ENCODE assay signal across 1 cellular context in the genomic region with DNA sequence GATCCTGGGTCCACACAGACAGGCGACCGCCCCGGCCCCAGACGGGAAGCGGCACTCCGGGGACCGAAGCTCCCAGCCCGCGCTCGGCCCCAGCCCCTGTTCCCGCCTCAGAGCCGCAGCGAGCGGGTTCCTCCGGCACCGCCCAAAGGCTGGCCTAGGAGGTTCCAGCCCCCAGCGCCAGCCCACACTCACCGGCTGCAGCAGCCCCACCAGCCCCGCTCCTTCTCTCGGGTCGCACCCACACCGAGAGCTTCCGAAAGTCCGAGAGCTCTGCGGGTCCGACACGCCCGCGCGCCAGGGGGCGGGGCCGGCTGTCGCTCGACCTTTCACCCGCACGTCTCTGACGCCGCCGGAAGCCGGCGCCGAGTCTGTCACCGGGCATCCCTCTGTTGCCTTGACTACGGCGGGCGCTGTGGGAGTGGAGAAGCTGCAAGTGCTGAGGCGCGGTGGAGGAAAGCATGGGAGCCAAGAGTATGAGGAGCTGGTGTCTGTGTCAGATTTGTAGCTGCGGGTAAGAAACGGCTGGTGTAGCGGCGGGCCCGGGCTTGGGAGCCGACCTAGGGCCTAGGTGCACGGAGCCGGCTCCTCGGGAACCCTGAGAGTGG.
A peak's percentile ranks its signal among the peaks of the same experiment; 100 is the strongest.
TF ChIP-seq lines count a peak whose summit lies in the region.

A gene (minus strand): TSS at position 313 of the 605 bp plus-strand sequence. CDS start 956 bp downstream, outside the sequence.
A gene with protein sequence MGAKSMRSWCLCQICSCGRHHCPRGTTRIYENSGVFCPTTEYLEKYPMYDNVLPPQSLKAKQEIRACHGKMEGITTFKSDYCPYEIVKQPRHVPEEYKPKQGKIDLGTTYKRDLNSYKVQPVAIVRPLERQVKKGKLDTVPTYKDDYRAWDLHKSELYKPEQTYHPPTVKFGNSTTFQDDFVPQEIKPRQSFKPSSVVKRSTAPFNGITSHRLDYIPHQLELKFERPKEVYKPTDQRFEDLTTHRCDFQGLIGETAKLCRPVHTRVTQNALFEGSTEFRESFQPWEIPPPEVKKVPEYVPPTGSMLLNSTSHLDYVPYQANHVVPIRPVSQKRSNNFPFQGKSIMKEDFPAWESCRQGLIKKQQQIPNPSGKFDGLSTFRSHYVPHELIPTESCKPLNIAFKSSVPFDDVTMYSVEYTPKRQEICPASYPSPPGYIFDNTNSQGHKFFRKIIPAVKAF (plus strand): TSS at position 397 of the 605 bp plus-strand sequence. CDS start 62 bp downstream, at position 459.

TF ChIP-seq in A549, 52 proteins besides CTCF, POLR2A, EP300 and RAD21 (continued from another document):
- TF ChIP-seq, protein P1, sequence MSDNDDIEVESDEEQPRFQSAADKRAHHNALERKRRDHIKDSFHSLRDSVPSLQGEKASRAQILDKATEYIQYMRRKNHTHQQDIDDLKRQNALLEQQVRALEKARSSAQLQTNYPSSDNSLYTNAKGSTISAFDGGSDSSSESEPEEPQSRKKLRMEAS (IDR thresholded peaks at IDR 0.05), result peak; percentile 28
- peak in 1 of 2 experiments; percentile 57; a peak in 2 of 5 replicates for TF ChIP-seq JUN (IDR thresholded peaks at IDR 0.05)
- TF ChIP-seq, protein P2, sequence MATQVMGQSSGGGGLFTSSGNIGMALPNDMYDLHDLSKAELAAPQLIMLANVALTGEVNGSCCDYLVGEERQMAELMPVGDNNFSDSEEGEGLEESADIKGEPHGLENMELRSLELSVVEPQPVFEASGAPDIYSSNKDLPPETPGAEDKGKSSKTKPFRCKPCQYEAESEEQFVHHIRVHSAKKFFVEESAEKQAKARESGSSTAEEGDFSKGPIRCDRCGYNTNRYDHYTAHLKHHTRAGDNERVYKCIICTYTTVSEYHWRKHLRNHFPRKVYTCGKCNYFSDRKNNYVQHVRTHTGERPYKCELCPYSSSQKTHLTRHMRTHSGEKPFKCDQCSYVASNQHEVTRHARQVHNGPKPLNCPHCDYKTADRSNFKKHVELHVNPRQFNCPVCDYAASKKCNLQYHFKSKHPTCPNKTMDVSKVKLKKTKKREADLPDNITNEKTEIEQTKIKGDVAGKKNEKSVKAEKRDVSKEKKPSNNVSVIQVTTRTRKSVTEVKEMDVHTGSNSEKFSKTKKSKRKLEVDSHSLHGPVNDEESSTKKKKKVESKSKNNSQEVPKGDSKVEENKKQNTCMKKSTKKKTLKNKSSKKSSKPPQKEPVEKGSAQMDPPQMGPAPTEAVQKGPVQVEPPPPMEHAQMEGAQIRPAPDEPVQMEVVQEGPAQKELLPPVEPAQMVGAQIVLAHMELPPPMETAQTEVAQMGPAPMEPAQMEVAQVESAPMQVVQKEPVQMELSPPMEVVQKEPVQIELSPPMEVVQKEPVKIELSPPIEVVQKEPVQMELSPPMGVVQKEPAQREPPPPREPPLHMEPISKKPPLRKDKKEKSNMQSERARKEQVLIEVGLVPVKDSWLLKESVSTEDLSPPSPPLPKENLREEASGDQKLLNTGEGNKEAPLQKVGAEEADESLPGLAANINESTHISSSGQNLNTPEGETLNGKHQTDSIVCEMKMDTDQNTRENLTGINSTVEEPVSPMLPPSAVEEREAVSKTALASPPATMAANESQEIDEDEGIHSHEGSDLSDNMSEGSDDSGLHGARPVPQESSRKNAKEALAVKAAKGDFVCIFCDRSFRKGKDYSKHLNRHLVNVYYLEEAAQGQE (IDR thresholded peaks at IDR 0.05), result no peak
- no peak for TF ChIP-seq FOXS1 (CRISPR knock-in tag; IDR thresholded peaks at IDR 0.05)
- no peak for TF ChIP-seq ZC3H11A (IDR thresholded peaks at IDR 0.05)
- no peak for TF ChIP-seq KDM1A (IDR thresholded peaks at IDR 0.05; ENCODE audit: low read depth)
- peak; percentile 52 for TF ChIP-seq PHF8 (IDR thresholded peaks at IDR 0.05; ENCODE audit: borderline replicate concordance, low read depth)
TF ChIP-seq in A549: peak in this region for 5.
